ENCODE assay signal across 1 cellular context in genomic region chr17:39199986-39200879, GRCh38.
TF ChIP-seq lines count a peak whose summit lies in the region.

Gene RPL19, plus strand, starts transcription at chr17:39200283. Its CDS starts 62 bp downstream, at chr17:39200345.

TF ChIP-seq in HepG2, 621 proteins besides CTCF, POLR2A, EP300 and RAD21 (continued from another document and continues in another):
- TF ChIP-seq ZBTB26 (CRISPR knock-in tag; IDR thresholded peaks at IDR 0.05; ENCODE audit: borderline replicate concordance), result peak; percentile 39
- TF ChIP-seq MATR3 (CRISPR knock-in tag; IDR thresholded peaks at IDR 0.05), result no peak
- TF ChIP-seq SIX1 (CRISPR knock-in tag; IDR thresholded peaks at IDR 0.05; ENCODE audit: borderline replicate concordance), result 0 out of 2 replicates have a peak, but pooled peaks have one; percentile 15
- TF ChIP-seq THAP9 (CRISPR knock-in tag; IDR thresholded peaks at IDR 0.05; ENCODE audit: borderline replicate concordance), result peak; percentile 84; the same call in 1 of the 2 replicates
- peak; percentile 21 for TF ChIP-seq MED8 (CRISPR knock-in tag; IDR thresholded peaks at IDR 0.05; ENCODE audit: insufficient replicate concordance)
- TF ChIP-seq AHR (CRISPR knock-in tag; IDR thresholded peaks at IDR 0.05), result peak; percentile 66; the same call in 1 of the 2 replicates
- TF ChIP-seq ZFP62 (CRISPR knock-in tag; IDR thresholded peaks at IDR 0.05), result no peak
- no peak; the same call in 1 of the 2 replicates for TF ChIP-seq PRMT3 (CRISPR knock-in tag; IDR thresholded peaks at IDR 0.05; ENCODE audit: borderline replicate concordance, low read depth)
- no peak for TF ChIP-seq JARID2 (CRISPR knock-in tag; IDR thresholded peaks at IDR 0.05; ENCODE audit: insufficient replicate concordance)
- peak; percentile 92 for TF ChIP-seq KAT8 (CRISPR knock-in tag; IDR thresholded peaks at IDR 0.05)
- no peak; the same call in 1 of the 2 replicates for TF ChIP-seq STAT5B (CRISPR knock-in tag; IDR thresholded peaks at IDR 0.05)
- 0 out of 2 replicates have a peak, but pooled peaks have one; percentile 10 for TF ChIP-seq ZMYM3 (CRISPR knock-in tag; IDR thresholded peaks at IDR 0.05)
- TF ChIP-seq KMT2B (CRISPR knock-in tag; IDR thresholded peaks at IDR 0.05), result peak; percentile 50
- peak; percentile 77; the same call in 1 of the 2 replicates for TF ChIP-seq ZNF552 (CRISPR knock-in tag; IDR thresholded peaks at IDR 0.05; ENCODE audit: borderline replicate concordance)
- TF ChIP-seq ZKSCAN1 (IDR thresholded peaks at IDR 0.05; ENCODE audit: low read length), result 0 out of 2 replicates have a peak, but pooled peaks have one; percentile 46
- no peak for TF ChIP-seq ZNF34 (CRISPR knock-in tag; IDR thresholded peaks at IDR 0.05; ENCODE audit: borderline replicate concordance)
- TF ChIP-seq ZBTB25 (CRISPR knock-in tag; IDR thresholded peaks at IDR 0.05), result peak; percentile 31; the same call in 1 of the 2 replicates
- TF ChIP-seq ZNF766 (CRISPR knock-in tag; IDR thresholded peaks at IDR 0.05; ENCODE audit: borderline replicate concordance), result peak; percentile 71; the same call in 1 of the 2 replicates
- TF ChIP-seq ZNF12 (CRISPR knock-in tag; IDR thresholded peaks at IDR 0.05), result peak; percentile 73; the same call in 1 of the 2 replicates
- TF ChIP-seq ZNF329 (CRISPR knock-in tag; IDR thresholded peaks at IDR 0.05; ENCODE audit: low read depth), result peak; percentile 84
- TF ChIP-seq ZNF256 (CRISPR knock-in tag; conservative IDR thresholded peaks at IDR 0.05), result no peak
- TF ChIP-seq ZNF274 (CRISPR knock-in tag; IDR thresholded peaks at IDR 0.05), result peak; percentile 85; the same call in 1 of the 2 replicates
- peak; percentile 15; the same call in 1 of the 2 replicates for TF ChIP-seq SNAPC2 (CRISPR knock-in tag; IDR thresholded peaks at IDR 0.05)
- TF ChIP-seq ISX (CRISPR knock-in tag; conservative IDR thresholded peaks at IDR 0.05), result peak; percentile 81; the same call in 1 of the 2 replicates
- TF ChIP-seq ZNF530 (CRISPR knock-in tag; IDR thresholded peaks at IDR 0.05; ENCODE audit: low read depth), result no peak
- TF ChIP-seq RARG (CRISPR knock-in tag; IDR thresholded peaks at IDR 0.05; ENCODE audit: low read depth), result no peak
- TF ChIP-seq ZNF747 (CRISPR knock-in tag; IDR thresholded peaks at IDR 0.05; ENCODE audit: borderline replicate concordance), result peak; percentile 92
- peak; percentile 76 for TF ChIP-seq ZNF224 (CRISPR knock-in tag; IDR thresholded peaks at IDR 0.05)
- no peak for TF ChIP-seq BCL6 (CRISPR knock-in tag; IDR thresholded peaks at IDR 0.05)
- peak; percentile 81; the same call in 1 of the 2 replicates for TF ChIP-seq CEBPB (IDR thresholded peaks at IDR 0.05; ENCODE audit: borderline replicate concordance, low read depth, low read length)
- TF ChIP-seq TP53 (CRISPR knock-in tag; conservative IDR thresholded peaks at IDR 0.05), result no peak; the same call in none of the 2 replicates
- peak; percentile 50; the same call in 1 of the 2 replicates for TF ChIP-seq ZNF337 (CRISPR knock-in tag; IDR thresholded peaks at IDR 0.05; ENCODE audit: borderline replicate concordance, low read depth)
- no peak for TF ChIP-seq HNRNPUL1 (IDR thresholded peaks at IDR 0.05; ENCODE audit: low read depth, low read length)
- peak; percentile 64; the same call in 1 of the 2 replicates for TF ChIP-seq CBX5 (CRISPR knock-in tag; IDR thresholded peaks at IDR 0.05; ENCODE audit: borderline replicate concordance)
- TF ChIP-seq ZNF160 (CRISPR knock-in tag; IDR thresholded peaks at IDR 0.05), result peak; percentile 45; the same call in 1 of the 2 replicates
- TF ChIP-seq ZNF772 (CRISPR knock-in tag; IDR thresholded peaks at IDR 0.05), result peak; percentile 94
- peak; percentile 88 for TF ChIP-seq SALL2 (CRISPR knock-in tag; IDR thresholded peaks at IDR 0.05)
- no peak for TF ChIP-seq SRSF4 (IDR thresholded peaks at IDR 0.05; ENCODE audit: low read depth, low read length, poor library complexity, severe bottlenecking)
- TF ChIP-seq ZNF383 (CRISPR knock-in tag; IDR thresholded peaks at IDR 0.05; ENCODE audit: borderline replicate concordance), result no peak
- peak; percentile 71; the same call in 1 of the 2 replicates for TF ChIP-seq BORCS8-MEF2B (CRISPR knock-in tag; IDR thresholded peaks at IDR 0.05)
- TF ChIP-seq IKZF4 (CRISPR knock-in tag; IDR thresholded peaks at IDR 0.05; ENCODE audit: borderline replicate concordance, low read depth, not compliant biosample characterization), result peak; percentile 79
- TF ChIP-seq SMAD1 (CRISPR knock-in tag; IDR thresholded peaks at IDR 0.05; ENCODE audit: borderline replicate concordance, low read depth), result no peak
- TF ChIP-seq ZBTB4 (CRISPR knock-in tag; IDR thresholded peaks at IDR 0.05; ENCODE audit: borderline replicate concordance), result peak; percentile 40; the same call in 1 of the 2 replicates
- 0 out of 2 replicates have a peak, but pooled peaks have one; percentile 53 for TF ChIP-seq ZNF576 (CRISPR knock-in tag; IDR thresholded peaks at IDR 0.05)
- TF ChIP-seq MZF1 (CRISPR knock-in tag; IDR thresholded peaks at IDR 0.05; ENCODE audit: borderline replicate concordance), result no peak
- TF ChIP-seq ERF (CRISPR knock-in tag; IDR thresholded peaks at IDR 0.05), result peak; percentile 52
- TF ChIP-seq ZMYM2 (CRISPR knock-in tag; IDR thresholded peaks at IDR 0.05), result no peak
- peak; percentile 35; the same call in 1 of the 2 replicates for TF ChIP-seq POGZ (CRISPR knock-in tag; IDR thresholded peaks at IDR 0.05)
- TF ChIP-seq HOXA5 (CRISPR knock-in tag; IDR thresholded peaks at IDR 0.05), result no peak; the same call in none of the 2 replicates
- no peak for TF ChIP-seq EHMT2 (IDR thresholded peaks at IDR 0.05; ENCODE audit: borderline replicate concordance, low read depth, low read length)
- TF ChIP-seq ZNF850 (CRISPR knock-in tag; conservative IDR thresholded peaks at IDR 0.05), result no peak; the same call in 1 of the 2 replicates
- TF ChIP-seq LBX2 (CRISPR knock-in tag; IDR thresholded peaks at IDR 0.05; ENCODE audit: borderline replicate concordance), result peak; percentile 83; the same call in 1 of the 2 replicates
- no peak for TF ChIP-seq ZNF780A (CRISPR knock-in tag; IDR thresholded peaks at IDR 0.05)
- TF ChIP-seq ZBTB37 (CRISPR knock-in tag; IDR thresholded peaks at IDR 0.05), result peak; percentile 64; the same call in 1 of the 2 replicates
- no peak; the same call in 1 of the 2 replicates for TF ChIP-seq ZHX1 (CRISPR knock-in tag; IDR thresholded peaks at IDR 0.05; ENCODE audit: low read depth)
